In genomic region chrX:127879585-127879984, GRCh38 we compare ENCODE assay signal across 27 cellular contexts.
DNase-seq lines count a peak whose midpoint lies in the region; ATAC-seq, FAIRE-seq and TF ChIP-seq lines count a peak whose summit lies in the region.
"Had no signal": no experiment of that assay in that cellular context is flagged by ENCODE, and none has a peak within 500 bp of the region (broad histone marks: within the 10 kb centered on the region; RNA-seq: fewer than 3 reads in every experiment).

No MANE protein-coding gene starts in this region.

- 53 to 79% methylated on average over 2 of the region's 2 CpGs for WGBS in pancreas, 2 donors

- BruUV-seq in MCF 10A (replicated peaks; lab: Mats Ljungman, UMichigan): no TSS peak

- no peaks in the 10 kb centered on the region for H3K9me3 ChIP-seq in breast epithelium
- H3K9me3 ChIP-seq in pancreas: no peaks in the 10 kb centered on the region
- H3K9me3 ChIP-seq: BE2C, SJSA1 had no signal

- no peak overlapping the region for H3K27ac Mint-ChIP-seq in MCF 10A (ENCODE audit: low read depth, unreplicated experiment)
- H3K27ac Mint-ChIP-seq: CD14-positive monocyte; CD8-positive, alpha-beta memory T cell; IgD-negative memory B cell had no signal

- CTCF ChIA-PET in MCF 10A (lab: Yijun Ruan, JAX): no interaction called here

- TF ChIP-seq CTCF in MCF 10A (IDR thresholded peaks at IDR 0.05; ENCODE audit: unreplicated experiment) (no peak), breast epithelium (IDR thresholded peaks at IDR 0.05) (no peak), bronchial epithelial cell (IDR thresholded peaks at IDR 0.05; ENCODE audit: insufficient read depth, low read length, severe bottlenecking) (no peak), pancreas (IDR thresholded peaks at IDR 0.05) (no peak)

- POLR2A ChIA-PET in MCF 10A (lab: Yijun Ruan, JAX): no interaction called here

- no peak for FAIRE-seq in bronchial epithelial cell (lab: Jason Lieb, UNC)
- peak; percentile 86 for FAIRE-seq in pancreas (lab: Jason Lieb, UNC)
- FAIRE-seq: GM19239, H54 had no signal

- H3K36me3 Mint-ChIP-seq in MCF 10A (ENCODE audit: insufficient read depth, unreplicated experiment): no peaks in the 10 kb centered on the region
- H3K36me3 Mint-ChIP-seq: CD14-positive monocyte; CD8-positive, alpha-beta memory T cell; IgD-negative memory B cell had no signal

- H3K4me3 ChIP-seq in breast epithelium (no peak overlapping the region), bronchial epithelial cell (ENCODE audit: low read depth, low read length) (no peak overlapping the region), pancreas (no peak overlapping the region)
- H3K4me3 ChIP-seq: SJSA1 had no signal

- no peak overlapping the region for H3K4me3 Mint-ChIP-seq in MCF 10A (ENCODE audit: unreplicated experiment)
- H3K4me3 Mint-ChIP-seq: CD14-positive monocyte; CD8-positive, alpha-beta memory T cell; IgD-negative memory B cell had no signal

- H3K9me3 Mint-ChIP-seq in MCF 10A (ENCODE audit: unreplicated experiment): peaks cover 6% of the 10 kb centered on the region

- no peaks in the 10 kb centered on the region for H3K4me1 Mint-ChIP-seq in MCF 10A (ENCODE audit: insufficient read depth, unreplicated experiment)
- H3K4me1 Mint-ChIP-seq: CD14-positive monocyte; CD8-positive, alpha-beta memory T cell; IgD-negative memory B cell had no signal

- H3K27ac ChIP-seq in breast epithelium: no peak overlapping the region
- H3K27ac ChIP-seq in pancreas: no peak overlapping the region
- H3K27ac ChIP-seq: KMS-11, SJSA1 had no signal

- peak; percentile 29 for DNase-seq in MCF 10A (ENCODE audit: unreplicated experiment)
- no peak for DNase-seq in breast epithelium (ENCODE audit: low spot score in 2 of 2)
- peak; percentile 9 for DNase-seq in bronchial epithelial cell (ENCODE audit: low read depth)
- no peak for DNase-seq in pancreas
- DNase-seq in globus pallidus (ENCODE audit: low spot score): no peak
- no peak for DNase-seq in mucosa of gallbladder (ENCODE audit: low spot score)
- DNase-seq in DMS153 treated with DMSO at 0.1 percent for 48 hours (lab: John Stamatoyannopoulos, UW; ENCODE audit: unreplicated experiment): no peak
- DNase-seq: 8988T; ACHN; BE2C; CD8-positive, alpha-beta memory T cell; DND-41; NCI-H1092 treated with DMSO at 0.1 percent for 48 hours; NCI-H1436; NCI-H187; NCI-H2081 treated with DMSO at 0.1 percent for 48 hours; NCI-H2171 treated with DMSO at 0.1 percent for 48 hours; NCI-H345; NCI-H510A treated with DMSO at 0.1 percent for 48 hours; Right ventricle myocardium superior; RPMI8226 had no signal

- no peaks in the 10 kb centered on the region for H3K36me3 ChIP-seq in breast epithelium
- H3K36me3 ChIP-seq in bronchial epithelial cell (ENCODE audit: control insufficient read depth, insufficient read depth, low read length): no peaks in the 10 kb centered on the region
- no peaks in the 10 kb centered on the region for H3K36me3 ChIP-seq in pancreas
- H3K36me3 ChIP-seq: BE2C, SJSA1 had no signal

- H3K27me3 ChIP-seq in breast epithelium (no peaks in the 10 kb centered on the region), bronchial epithelial cell (ENCODE audit: control insufficient read depth, insufficient read depth, low read length) (no peaks in the 10 kb centered on the region), pancreas (peaks cover 0 to 7% (median 0%) of the 10 kb centered on the region in 4 donors)
- H3K27me3 ChIP-seq: BE2C, SJSA1 had no signal

- intact Hi-C loops in MCF 10A (cut with micrococcal nuclease) (no loop called here), breast epithelium (cut with DNase I; ENCODE audit: low total_unique reads) (no loop called here), pancreas (cut with DNase I) (no loop called here)

- ATAC-seq in pancreas: no peak

- TF ChIP-seq POLR2A in breast epithelium (IDR thresholded peaks at IDR 0.05): no peak

- no peaks in the 10 kb centered on the region for H3K27me3 Mint-ChIP-seq in MCF 10A (ENCODE audit: insufficient read depth, unreplicated experiment)
- H3K27me3 Mint-ChIP-seq: CD8-positive, alpha-beta memory T cell; IgD-negative memory B cell had no signal

- H3K4me1 ChIP-seq in breast epithelium (no peaks in the 10 kb centered on the region), pancreas (no peaks in the 10 kb centered on the region)
- H3K4me1 ChIP-seq: BE2C, SJSA1 had no signal

Comparison
In these comparisons a context has a peak if more than half of its experiments do, and no peak if none do; other contexts are left out.
1. DNase-seq: peak in MCF 10A (single experiment) and bronchial epithelial cell (single experiment); none in breast epithelium (0 of 2), pancreas (0 of 6), globus pallidus (single experiment), mucosa of gallbladder (single experiment) and DMS153 treated with DMSO at 0.1 percent for 48 hours (single experiment).